In the genomic region with DNA sequence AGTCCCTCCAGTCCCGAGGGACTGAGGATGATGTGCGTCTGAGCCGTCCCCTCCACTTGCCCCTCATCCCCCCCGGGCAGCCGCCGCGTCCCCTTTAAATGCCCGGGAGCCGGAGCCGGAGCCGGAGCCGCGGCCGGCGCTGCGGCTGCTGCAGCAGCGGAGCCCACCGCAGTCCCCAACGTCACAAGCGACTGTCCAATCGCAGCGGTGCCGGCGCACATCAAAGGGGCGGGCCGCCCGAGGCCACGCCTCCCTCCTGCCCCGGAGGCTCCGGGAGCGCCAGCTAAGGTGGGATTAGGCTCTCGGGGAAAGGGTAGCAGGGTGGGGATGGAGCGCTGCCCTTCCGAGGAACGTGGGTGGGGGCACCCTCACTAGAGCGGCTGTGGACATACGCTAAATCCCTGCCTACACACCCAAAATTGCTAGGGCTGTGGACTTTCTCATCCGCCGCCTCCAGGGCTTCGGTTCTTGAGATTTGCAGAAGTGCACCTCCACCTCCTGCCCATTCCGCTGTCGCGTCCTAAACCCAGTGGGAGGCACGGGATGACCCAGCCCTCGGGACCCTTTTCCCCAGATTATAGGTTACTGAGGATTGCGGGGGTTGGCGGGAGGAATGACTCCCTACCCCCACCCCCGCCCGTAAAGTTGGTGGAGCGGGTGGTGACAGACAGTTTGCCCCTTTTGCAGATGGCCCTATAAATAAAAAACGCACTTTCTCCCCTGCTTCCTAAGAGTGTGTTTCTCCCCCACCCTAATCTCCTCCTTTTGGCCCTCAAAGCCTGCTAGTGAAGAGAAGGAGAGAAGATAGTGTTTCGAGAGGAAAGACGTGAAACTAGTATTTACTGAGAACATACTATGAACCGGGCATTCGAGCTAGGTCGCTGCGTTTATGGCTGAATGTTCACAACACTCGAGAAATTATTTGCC, we compare ENCODE assay signal across 8 cellular contexts. TPM values are rescaled to one million over a fixed set of nuclear protein-coding genes. Genes with fewer than 3 reads are reported as not detected.
DNase-seq lines count a peak whose midpoint lies in the region; ATAC-seq and TF ChIP-seq lines count a peak whose summit lies in the region.

A gene with protein sequence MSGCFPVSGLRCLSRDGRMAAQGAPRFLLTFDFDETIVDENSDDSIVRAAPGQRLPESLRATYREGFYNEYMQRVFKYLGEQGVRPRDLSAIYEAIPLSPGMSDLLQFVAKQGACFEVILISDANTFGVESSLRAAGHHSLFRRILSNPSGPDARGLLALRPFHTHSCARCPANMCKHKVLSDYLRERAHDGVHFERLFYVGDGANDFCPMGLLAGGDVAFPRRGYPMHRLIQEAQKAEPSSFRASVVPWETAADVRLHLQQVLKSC (minus strand): TSS at position 152 of the 927 bp plus-strand sequence. CDS start 4,096 bp downstream, outside the sequence.

- no peaks in the 10 kb centered on the region for H3K36me3 ChIP-seq in kidney epithelial cell (ENCODE audit: control insufficient read depth, insufficient read depth, low read length)

- peak; percentile 43 for DNase-seq in NCI-H2029 (lab: John Stamatoyannopoulos, UW)
- no peak for DNase-seq in NCI-H2029 treated with DMSO at 0.1 percent for 48 hours (lab: John Stamatoyannopoulos, UW)
- peak; percentile 83 for DNase-seq in NCI-H2196 (lab: John Stamatoyannopoulos, UW; ENCODE audit: unreplicated experiment)
- DNase-seq in activated CD4-positive, CD25-positive, alpha-beta regulatory T cell (lab: John Stamatoyannopoulos, UW), result peak; percentile 61 to 75 (median 66)
- DNase-seq in central memory CD4-positive, alpha-beta T cell, result peak; percentile 79
- DNase-seq in kidney epithelial cell (ENCODE audit: low read depth), result peak; percentile 38
- DNase-seq in stimulated activated CD4-positive, alpha-beta T cell treated with anti-CD3 and anti-CD28 coated beads, Interleukin-15, amount 100 ng/mL, for 24 hours, result peak; percentile 92

- peak within 1 kb of the TSS; percentile 72 for H3K4me3 ChIP-seq in kidney epithelial cell (ENCODE audit: low read depth, low read length)

- peak; percentile 72 for ATAC-seq in HG03025 (IDR thresholded peaks at IDR 0.05; ENCODE audit: low FRiP score, unreplicated experiment)

- TF ChIP-seq CTCF in kidney epithelial cell (IDR thresholded peaks at IDR 0.05; ENCODE audit: insufficient read depth, low read length, poor library complexity, severe bottlenecking), result no peak

- H3K27me3 ChIP-seq in kidney epithelial cell (ENCODE audit: control insufficient read depth, insufficient read depth, low read length), result peaks cover 39% of the 10 kb centered on the region

RNA-seq across cellular contexts. Expression of the gene that starts here (rescaled TPM):
- not detected in 2 replicates for total RNA-seq in kidney epithelial cell

Comparison
In these comparisons a context has a peak if more than half of its experiments do, and no peak if none do; other contexts are left out.
1. Peak in DNase-seq and H3K4me3 ChIP-seq in kidney epithelial cell; RNA of the gene not detected or under 1 TPM.